Comparison of ENCODE assay signal across 1 cellular context in genomic region chr6:26476893-26477292, GRCh38.
TF ChIP-seq lines count a peak whose summit lies in the region.

No MANE protein-coding gene starts in this region.

TF ChIP-seq in SK-N-SH, 30 proteins besides CTCF, POLR2A, EP300 and RAD21 (continued from another document):
- TF ChIP-seq GABPA (IDR thresholded peaks at IDR 0.05; ENCODE audit: low read depth): no peak
